In genomic region chr6:30889138-30889885, GRCh38 we compare ENCODE assay signal across 2 cellular contexts.
TF ChIP-seq lines count a peak whose summit lies in the region.

No MANE protein-coding gene starts in this region.

TF ChIP-seq in SK-N-SH, 30 proteins besides CTCF, POLR2A, EP300 and RAD21 (continued from another document):
- TF ChIP-seq MAX (IDR thresholded peaks at IDR 0.05; ENCODE audit: low read depth) = no peak
- no peak for TF ChIP-seq ZBTB33 (IDR thresholded peaks at IDR 0.05; ENCODE audit: borderline replicate concordance, low read depth)
- TF ChIP-seq RXRA (IDR thresholded peaks at IDR 0.05; ENCODE audit: borderline replicate concordance, low read depth) = no peak
- TF ChIP-seq, protein P1, sequence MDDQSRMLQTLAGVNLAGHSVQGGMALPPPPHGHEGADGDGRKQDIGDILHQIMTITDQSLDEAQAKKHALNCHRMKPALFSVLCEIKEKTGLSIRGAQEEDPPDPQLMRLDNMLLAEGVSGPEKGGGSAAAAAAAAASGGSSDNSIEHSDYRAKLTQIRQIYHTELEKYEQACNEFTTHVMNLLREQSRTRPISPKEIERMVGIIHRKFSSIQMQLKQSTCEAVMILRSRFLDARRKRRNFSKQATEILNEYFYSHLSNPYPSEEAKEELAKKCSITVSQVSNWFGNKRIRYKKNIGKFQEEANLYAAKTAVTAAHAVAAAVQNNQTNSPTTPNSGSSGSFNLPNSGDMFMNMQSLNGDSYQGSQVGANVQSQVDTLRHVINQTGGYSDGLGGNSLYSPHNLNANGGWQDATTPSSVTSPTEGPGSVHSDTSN (IDR thresholded peaks at IDR 0.05) = no peak
- no peak for TF ChIP-seq FOXM1 (IDR thresholded peaks at IDR 0.05; ENCODE audit: low read depth)
- TF ChIP-seq, protein P2, sequence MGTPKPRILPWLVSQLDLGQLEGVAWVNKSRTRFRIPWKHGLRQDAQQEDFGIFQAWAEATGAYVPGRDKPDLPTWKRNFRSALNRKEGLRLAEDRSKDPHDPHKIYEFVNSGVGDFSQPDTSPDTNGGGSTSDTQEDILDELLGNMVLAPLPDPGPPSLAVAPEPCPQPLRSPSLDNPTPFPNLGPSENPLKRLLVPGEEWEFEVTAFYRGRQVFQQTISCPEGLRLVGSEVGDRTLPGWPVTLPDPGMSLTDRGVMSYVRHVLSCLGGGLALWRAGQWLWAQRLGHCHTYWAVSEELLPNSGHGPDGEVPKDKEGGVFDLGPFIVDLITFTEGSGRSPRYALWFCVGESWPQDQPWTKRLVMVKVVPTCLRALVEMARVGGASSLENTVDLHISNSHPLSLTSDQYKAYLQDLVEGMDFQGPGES (IDR thresholded peaks at IDR 0.05; ENCODE audit: low read depth, low read length) = no peak
- TF ChIP-seq NRF1 (IDR thresholded peaks at IDR 0.05; ENCODE audit: low read depth, low read length) = no peak

TF ChIP-seq in SK-N-SH treated with all-trans-retinoic acid at 6 μM for 48 hours, 23 proteins besides CTCF, POLR2A, EP300 and RAD21 (continued from another document):
- TF ChIP-seq, protein P3, sequence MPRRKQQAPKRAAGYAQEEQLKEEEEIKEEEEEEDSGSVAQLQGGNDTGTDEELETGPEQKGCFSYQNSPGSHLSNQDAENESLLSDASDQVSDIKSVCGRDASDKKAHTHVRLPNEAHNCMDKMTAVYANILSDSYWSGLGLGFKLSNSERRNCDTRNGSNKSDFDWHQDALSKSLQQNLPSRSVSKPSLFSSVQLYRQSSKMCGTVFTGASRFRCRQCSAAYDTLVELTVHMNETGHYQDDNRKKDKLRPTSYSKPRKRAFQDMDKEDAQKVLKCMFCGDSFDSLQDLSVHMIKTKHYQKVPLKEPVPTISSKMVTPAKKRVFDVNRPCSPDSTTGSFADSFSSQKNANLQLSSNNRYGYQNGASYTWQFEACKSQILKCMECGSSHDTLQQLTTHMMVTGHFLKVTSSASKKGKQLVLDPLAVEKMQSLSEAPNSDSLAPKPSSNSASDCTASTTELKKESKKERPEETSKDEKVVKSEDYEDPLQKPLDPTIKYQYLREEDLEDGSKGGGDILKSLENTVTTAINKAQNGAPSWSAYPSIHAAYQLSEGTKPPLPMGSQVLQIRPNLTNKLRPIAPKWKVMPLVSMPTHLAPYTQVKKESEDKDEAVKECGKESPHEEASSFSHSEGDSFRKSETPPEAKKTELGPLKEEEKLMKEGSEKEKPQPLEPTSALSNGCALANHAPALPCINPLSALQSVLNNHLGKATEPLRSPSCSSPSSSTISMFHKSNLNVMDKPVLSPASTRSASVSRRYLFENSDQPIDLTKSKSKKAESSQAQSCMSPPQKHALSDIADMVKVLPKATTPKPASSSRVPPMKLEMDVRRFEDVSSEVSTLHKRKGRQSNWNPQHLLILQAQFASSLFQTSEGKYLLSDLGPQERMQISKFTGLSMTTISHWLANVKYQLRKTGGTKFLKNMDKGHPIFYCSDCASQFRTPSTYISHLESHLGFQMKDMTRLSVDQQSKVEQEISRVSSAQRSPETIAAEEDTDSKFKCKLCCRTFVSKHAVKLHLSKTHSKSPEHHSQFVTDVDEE (CRISPR knock-in tag; IDR thresholded peaks at IDR 0.05) = no peak
- TF ChIP-seq ESRRG (CRISPR knock-in tag; IDR thresholded peaks at IDR 0.05) (no peak), ZC3H10 (CRISPR knock-in tag; IDR thresholded peaks at IDR 0.05) (no peak), GLIS3 (CRISPR knock-in tag; IDR thresholded peaks at IDR 0.05) (no peak)
